Comparison of ENCODE assay signal across 8 cellular contexts in the genomic region with DNA sequence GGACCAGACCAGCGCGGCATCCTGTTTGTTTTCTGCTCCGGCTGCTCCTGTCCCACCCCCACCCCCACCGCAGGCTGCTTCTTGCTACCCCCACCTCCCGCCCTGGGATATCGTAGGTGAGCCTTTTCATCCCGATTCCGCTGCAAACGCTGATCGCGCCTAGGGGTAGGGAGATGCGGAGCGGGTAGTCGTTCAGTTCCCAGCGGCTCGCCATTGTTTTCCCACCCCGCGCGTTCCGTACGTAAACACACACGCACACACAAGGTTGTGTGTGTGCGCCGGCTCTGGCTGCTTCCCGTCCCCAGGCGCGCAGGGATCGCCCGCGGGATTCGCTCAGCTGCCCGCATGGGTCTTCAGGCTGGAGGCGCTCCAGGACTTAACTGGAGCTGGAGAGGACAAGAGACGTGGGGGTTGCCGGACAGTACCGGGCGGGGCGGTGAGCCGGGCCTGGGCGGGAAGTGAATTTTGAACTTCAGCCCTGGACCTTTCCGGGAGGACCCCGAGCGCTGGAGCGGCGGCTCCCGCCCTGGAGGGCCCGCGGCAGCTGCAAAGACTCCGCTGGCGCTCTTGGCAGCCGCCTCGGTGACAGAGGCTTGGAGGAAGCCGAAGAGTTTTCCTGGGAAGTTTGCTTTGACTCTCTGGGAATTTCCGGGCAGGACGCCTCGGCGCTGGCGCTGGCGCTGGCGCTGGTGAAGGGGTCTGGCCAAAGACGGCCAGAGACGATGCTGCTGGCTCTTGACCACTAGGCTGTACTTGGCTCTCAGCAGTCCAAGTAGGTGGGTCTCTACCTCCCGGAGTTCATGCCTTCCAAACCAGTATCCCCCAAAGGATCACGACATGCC. TPM values are rescaled to one million over a fixed set of nuclear protein-coding genes. Genes with fewer than 3 reads are reported as not detected.
DNase-seq lines count a peak whose midpoint lies in the region; FAIRE-seq and TF ChIP-seq lines count a peak whose summit lies in the region.

No MANE protein-coding gene starts in this region.

- WGBS in sigmoid colon, 2 donors, result 1% methylated on average over 64 of the region's 64 CpGs

- no peak for FAIRE-seq in RCC 7860 (lab: Jason Lieb, UNC)

- H3K4me3 ChIP-seq in sigmoid colon, result peak overlapping the region; percentile 81 to 92 (median 86)

- peak overlapping the region; percentile 70 for H3K27ac ChIP-seq in caudate nucleus (ENCODE audit: low read depth, low read length)
- peak overlapping the region; percentile 83 to 96 (median 94) for H3K27ac ChIP-seq in sigmoid colon

- no peak for TF ChIP-seq CTCF in sigmoid colon (IDR thresholded peaks at IDR 0.05)

- no peaks in the 10 kb centered on the region for H3K9me3 ChIP-seq in sigmoid colon

- DNase-seq in NCI-H748 (lab: John Stamatoyannopoulos, UW; ENCODE audit: unreplicated experiment) (peak; percentile 65), NCI-H748 treated with DMSO at 0.1 percent for 48 hours (lab: John Stamatoyannopoulos, UW) (no peak), NCI-H345 treated with DMSO at 0.1 percent for 48 hours (lab: John Stamatoyannopoulos, UW; ENCODE audit: unreplicated experiment) (peak; percentile 38), caudate nucleus (lab: John Stamatoyannopoulos, UW) (peak in 30 of 61 donors; percentile 25 to 70 (median 42)), iris pigment epithelial cell (ENCODE audit: low read depth) (peak; percentile 66), sigmoid colon (peak; percentile 90), RCC 7860 (ENCODE audit: low spot score) (no peak), occipital lobe (lab: John Stamatoyannopoulos, UW) (no peak)

- no peak for TF ChIP-seq POLR2A in sigmoid colon (IDR thresholded peaks at IDR 0.05)

- H3K27me3 ChIP-seq in sigmoid colon, result no peaks in the 10 kb centered on the region

- no peak for TF ChIP-seq EP300 in sigmoid colon (IDR thresholded peaks at IDR 0.05)

- no peaks in the 10 kb centered on the region for H3K36me3 ChIP-seq in sigmoid colon

- peaks cover 0 to 47% (median 44%) of the 10 kb centered on the region in 4 donors for H3K4me1 ChIP-seq in sigmoid colon

- intact Hi-C loops in sigmoid colon (cut with DNase I), result loop anchor here (2.0 kb wide), 1 partner anchor 14 kb away; no protein-coding TSS in a partner anchor

RNA-seq across cellular contexts. Expression of a gene that starts 1.6 kb away (rescaled TPM):
- total RNA-seq in sigmoid colon (10 to 100 TPM; 28.5 to 58.4 (median 30.0) TPM), occipital lobe (0.78 TPM)
- polyA plus RNA-seq in sigmoid colon, result 10 to 100 TPM in 1 of 3 donors, 1 to 10 TPM in 2; 9.6 to 15.5 (median 9.7) TPM

Comparison
In these comparisons a context has a peak if more than half of its experiments do, and no peak if none do; other contexts are left out.
1. DNase-seq: peak in NCI-H748 (single experiment), NCI-H345 treated with DMSO at 0.1 percent for 48 hours (single experiment), iris pigment epithelial cell (single experiment) and sigmoid colon (single experiment); none in NCI-H748 treated with DMSO at 0.1 percent for 48 hours (single experiment), RCC 7860 (single experiment) and occipital lobe (single experiment).
2. RNA of a gene that starts 1.6 kb away (total RNA-seq): 28.5 to 58.4 TPM in sigmoid colon; 0.78 TPM in occipital lobe (single experiment); every median in the first group is over 10 times any median in the second.